ENCODE assay signal across 24 cellular contexts in genomic region chr2:145156199-145156598, GRCh38.
DNase-seq lines count a peak whose midpoint lies in the region; FAIRE-seq and TF ChIP-seq lines count a peak whose summit lies in the region.
"Had no signal": no experiment of that assay in that cellular context is flagged by ENCODE, and none has a peak within 500 bp of the region (broad histone marks: within the 10 kb centered on the region; RNA-seq: fewer than 3 reads in every experiment).

No MANE protein-coding gene starts in this region.

- peak overlapping the region in 1 of 2 experiments; percentile 17 for H3K4ac ChIP-seq in mesenchymal stem cell (ENCODE audit: low read depth in 1 of 2, low read length in 2 of 2)

- no peak overlapping the region for H2AFZ ChIP-seq in mesenchymal stem cell (ENCODE audit: low read depth, low read length)

- H2BK12ac ChIP-seq in mesenchymal stem cell (ENCODE audit: low read length in 2 of 2), result peak overlapping the region; percentile 18 to 45

- H3K36me3 Mint-ChIP-seq in MCF 10A (ENCODE audit: insufficient read depth, unreplicated experiment) (no peaks in the 10 kb centered on the region), endodermal cell (ENCODE audit: low read depth) (no peaks in the 10 kb centered on the region), Calu3 (ENCODE audit: insufficient read depth, unreplicated experiment) (no peaks in the 10 kb centered on the region)

- FAIRE-seq in HTR-8/SVneo (lab: Jason Lieb, UNC), result no peak
- FAIRE-seq: D721Med had no signal

- H3K4me2 ChIP-seq in mesenchymal stem cell (ENCODE audit: low read length, poor library complexity, severe bottlenecking), result no peak overlapping the region
- H3K4me2 ChIP-seq: KMS-11, SK-N-SH had no signal

- H4K8ac ChIP-seq in mesenchymal stem cell (ENCODE audit: low read length), result no peak overlapping the region

- no peaks in the 10 kb centered on the region for H3K79me1 ChIP-seq in mesenchymal stem cell (replicated peaks; ENCODE audit: low read length, poor library complexity, severe bottlenecking)

- H2BK5ac ChIP-seq in mesenchymal stem cell (ENCODE audit: low read depth, low read length, poor library complexity, severe bottlenecking), result no peak overlapping the region

- BruUV-seq in MCF 10A (replicated peaks; lab: Mats Ljungman, UMichigan) (no TSS peak), Calu3 (replicated peaks; lab: Mats Ljungman, UMichigan) (no TSS peak)

- H3K18ac ChIP-seq in mesenchymal stem cell (ENCODE audit: low read depth in 1 of 2, low read length in 2 of 2), result peak overlapping the region in 1 of 2 experiments; percentile 11

- peaks cover 20% of the 10 kb centered on the region for H3K4me1 Mint-ChIP-seq in MCF 10A (ENCODE audit: insufficient read depth, unreplicated experiment)
- peaks cover 5% of the 10 kb centered on the region for H3K4me1 Mint-ChIP-seq in endodermal cell
- no peaks in the 10 kb centered on the region for H3K4me1 Mint-ChIP-seq in Calu3 (ENCODE audit: low read depth, unreplicated experiment)

- no peak overlapping the region for H3K4me3 ChIP-seq in breast epithelium
- H3K4me3 ChIP-seq in mesenchymal stem cell (ENCODE audit: insufficient read depth in 1 of 2, low read depth in 1 of 2, low read length in 2 of 2), result no peak overlapping the region
- H3K4me3 ChIP-seq in endodermal cell (ENCODE audit: low read length), result no peak overlapping the region
- no peak overlapping the region for H3K4me3 ChIP-seq in tibial artery
- H3K4me3 ChIP-seq: HAP-1 had no signal

- H3K4me3 Mint-ChIP-seq in MCF 10A (ENCODE audit: unreplicated experiment) (no peak overlapping the region), endodermal cell (no peak overlapping the region), Calu3 (ENCODE audit: low read depth, unreplicated experiment) (no peak overlapping the region)

- DNase-seq in MCF 10A (ENCODE audit: unreplicated experiment), result no peak
- DNase-seq in breast epithelium (ENCODE audit: low spot score in 2 of 2), result no peak
- peak; percentile 2 for DNase-seq in SW480 (ENCODE audit: low spot score)
- peak; percentile 34 for DNase-seq in mesenchymal stem cell
- DNase-seq in endodermal cell, result no peak
- DNase-seq in Calu3, result no peak
- no peak for DNase-seq in HTR-8/SVneo (ENCODE audit: insufficient read length, low spot score)
- DNase-seq in tibial artery, result no peak
- DNase-seq: DMS53, NCI-H1417, NCI-H1694 treated with DMSO at 0.1 percent for 48 hours, NCI-H2081 treated with DMSO at 0.1 percent for 48 hours, NCI-H446, NCI-H526, PC-3, RPMI8226, SIG-M5, SK-N-SH had no signal

- 68% methylated on average over 2 of the region's 2 CpGs for WGBS in mesenchymal stem cell
- WGBS in endodermal cell (ENCODE audit: insufficient coverage in 1 of 2, insufficient read length in 1 of 2), 2 experiments, result 94 to 100% methylated on average over 2 of the region's 2 CpGs

- H3K9me3 ChIP-seq in breast epithelium (no peaks in the 10 kb centered on the region), mesenchymal stem cell (ENCODE audit: control insufficient read depth, low read length) (no peaks in the 10 kb centered on the region), endodermal cell (ENCODE audit: control insufficient read depth, low read length) (peaks cover 4% of the 10 kb centered on the region), tibial artery (no peaks in the 10 kb centered on the region)
- H3K9me3 ChIP-seq: HAP-1 had no signal

- H3K4me1 ChIP-seq in breast epithelium (peaks cover 0 to 8% of the 10 kb centered on the region in 2 donors), mesenchymal stem cell (ENCODE audit: control insufficient read depth, insufficient read depth, low read depth, low read length) (peaks cover 4% of the 10 kb centered on the region), endodermal cell (ENCODE audit: control insufficient read depth, insufficient read depth, low read length) (no peaks in the 10 kb centered on the region), tibial artery (peaks cover 0 to 20% (median 2%) of the 10 kb centered on the region in 4 donors)
- H3K4me1 ChIP-seq: HAP-1 had no signal

- no peaks in the 10 kb centered on the region for H3K36me3 ChIP-seq in breast epithelium
- no peaks in the 10 kb centered on the region for H3K36me3 ChIP-seq in mesenchymal stem cell (ENCODE audit: control insufficient read depth in 1 of 2, insufficient read depth in 2 of 2, low read depth in 1 of 2, low read length in 2 of 2)
- H3K36me3 ChIP-seq in endodermal cell (ENCODE audit: control insufficient read depth, insufficient read depth, low read length), result no peaks in the 10 kb centered on the region
- no peaks in the 10 kb centered on the region for H3K36me3 ChIP-seq in tibial artery
- H3K36me3 ChIP-seq: HAP-1 had no signal

- POLR2A ChIA-PET in MCF 10A (lab: Yijun Ruan, JAX), result interaction anchor here (1.6 kb wide), 1 partner anchor 96 kb away, joined by 4 read pairs; no protein-coding TSS in a partner anchor

- H3K27me3 Mint-ChIP-seq in MCF 10A (ENCODE audit: insufficient read depth, unreplicated experiment) (no peaks in the 10 kb centered on the region), endodermal cell (ENCODE audit: insufficient read depth) (no peaks in the 10 kb centered on the region), Calu3 (ENCODE audit: unreplicated experiment) (no peaks in the 10 kb centered on the region)

- H2AK5ac ChIP-seq in mesenchymal stem cell (ENCODE audit: low read length, severe bottlenecking), result no peak overlapping the region

- TF ChIP-seq CTCF in MCF 10A (IDR thresholded peaks at IDR 0.05; ENCODE audit: unreplicated experiment) (no peak), breast epithelium (IDR thresholded peaks at IDR 0.05) (no peak), endodermal cell (conservative IDR thresholded peaks at IDR 0.05) (no peak), Calu3 (IDR thresholded peaks at IDR 0.05; ENCODE audit: unreplicated experiment) (no peak), tibial artery (IDR thresholded peaks at IDR 0.05) (no peak)

- H3K27ac Mint-ChIP-seq in MCF 10A (ENCODE audit: low read depth, unreplicated experiment), result peak overlapping the region; percentile 85
- no peak overlapping the region for H3K27ac Mint-ChIP-seq in endodermal cell
- no peak overlapping the region for H3K27ac Mint-ChIP-seq in Calu3 (ENCODE audit: unreplicated experiment)

- no peak overlapping the region for H3K14ac ChIP-seq in mesenchymal stem cell (ENCODE audit: low read length in 2 of 2)

- H3K9ac ChIP-seq in mesenchymal stem cell (ENCODE audit: low read length), result no peak overlapping the region
- H3K9ac ChIP-seq in endodermal cell (ENCODE audit: extremely low read depth, low read length, poor library complexity, severe bottlenecking), result no peak overlapping the region
- H3K9ac ChIP-seq: KMS-11, SK-N-SH had no signal

- H3K27ac ChIP-seq in breast epithelium (no peak overlapping the region), mesenchymal stem cell (ENCODE audit: low read length, poor library complexity, severe bottlenecking) (no peak overlapping the region), endodermal cell (ENCODE audit: low read depth, low read length) (no peak overlapping the region), tibial artery (no peak overlapping the region)
- H3K27ac ChIP-seq: 22Rv1, C4-2B, HL-60, KMS-11 had no signal

- H3K9me3 Mint-ChIP-seq in MCF 10A (ENCODE audit: unreplicated experiment) (peaks cover 17% of the 10 kb centered on the region), endodermal cell (no peaks in the 10 kb centered on the region), Calu3 (ENCODE audit: low read depth, unreplicated experiment) (peaks cover 3% of the 10 kb centered on the region)

- no peak for TF ChIP-seq POLR2A in breast epithelium (IDR thresholded peaks at IDR 0.05)

- H2BK15ac ChIP-seq in mesenchymal stem cell (ENCODE audit: low read depth, poor library complexity, severe bottlenecking), result no peak overlapping the region

- H2BK120ac ChIP-seq in mesenchymal stem cell (ENCODE audit: low read depth, low read length), result peak overlapping the region; percentile 11

- no peak overlapping the region for H3K23ac ChIP-seq in mesenchymal stem cell (ENCODE audit: low read length in 2 of 2)

- CTCF ChIA-PET in MCF 10A (lab: Yijun Ruan, JAX), result no interaction called here
- CTCF ChIA-PET in Calu3 (lab: Charles Lee), result no interaction called here

- intact Hi-C loops in MCF 10A (cut with micrococcal nuclease), result no loop called here
- intact Hi-C loops in breast epithelium (cut with DNase I; ENCODE audit: low total_unique reads), result no loop called here
- intact Hi-C loops in Calu3 (cut with micrococcal nuclease; ENCODE audit: unreplicated experiment), result no loop called here
- intact Hi-C loops in tibial artery (cut with DNase I; ENCODE audit: low total_unique reads), result no loop called here

- no peaks in the 10 kb centered on the region for H3K27me3 ChIP-seq in breast epithelium
- H3K27me3 ChIP-seq in mesenchymal stem cell (ENCODE audit: control insufficient read depth in 1 of 2, insufficient read depth in 1 of 2, low read length in 2 of 2), result no peaks in the 10 kb centered on the region
- no peaks in the 10 kb centered on the region for H3K27me3 ChIP-seq in endodermal cell (ENCODE audit: control insufficient read depth, insufficient read depth, low read length, poor library complexity, severe bottlenecking)
- H3K27me3 ChIP-seq in tibial artery, result no peaks in the 10 kb centered on the region

- no peak overlapping the region for H4K91ac ChIP-seq in mesenchymal stem cell (ENCODE audit: low read length)

Comparison
In these comparisons a context has a peak if more than half of its experiments do, and no peak if none do; other contexts are left out.
1. DNase-seq: peak in SW480 (single experiment) and mesenchymal stem cell (single experiment); none in MCF 10A (single experiment), breast epithelium (0 of 2), endodermal cell (single experiment), Calu3 (single experiment), HTR-8/SVneo (single experiment) and tibial artery (0 of 2).